Comparison of ENCODE assay signal across 8 cellular contexts in genomic region chr5:1503301-1504243, GRCh38. TPM values are rescaled to one million over a fixed set of nuclear protein-coding genes. Genes with fewer than 3 reads are reported as not detected.
A peak's percentile ranks its signal among the peaks of the same experiment; 100 is the strongest.
DNase-seq lines count a peak whose midpoint lies in the region; ATAC-seq, FAIRE-seq and TF ChIP-seq lines count a peak whose summit lies in the region.

No MANE protein-coding gene starts in this region.

- H4K20me1 ChIP-seq in astrocyte (ENCODE audit: insufficient read depth, low read length), result peaks cover 100% of the 10 kb centered on the region

- no peaks in the 10 kb centered on the region for H3K9me3 Mint-ChIP-seq in astrocyte (ENCODE audit: unreplicated experiment)
- H3K9me3 Mint-ChIP-seq in natural killer cell, result no peaks in the 10 kb centered on the region

- H3K36me3 Mint-ChIP-seq in astrocyte (ENCODE audit: low read depth, unreplicated experiment), result peaks cover 4% of the 10 kb centered on the region
- H3K36me3 Mint-ChIP-seq in natural killer cell, result no peaks in the 10 kb centered on the region

- H3K9ac ChIP-seq in astrocyte (ENCODE audit: low read length) (no peak overlapping the region), kidney (ENCODE audit: low read length in 2 of 2) (no peak overlapping the region)

- no peaks in the 10 kb centered on the region for H3K9me3 ChIP-seq in astrocyte (ENCODE audit: insufficient read depth, low read depth, low read length)
- no peaks in the 10 kb centered on the region for H3K9me3 ChIP-seq in kidney (ENCODE audit: control insufficient read depth in 1 of 2, low read length in 2 of 2)

- H3K36me3 ChIP-seq in astrocyte (ENCODE audit: insufficient read depth, low read length), result peaks cover 7% of the 10 kb centered on the region
- no peaks in the 10 kb centered on the region for H3K36me3 ChIP-seq in kidney (ENCODE audit: control insufficient read depth in 1 of 2, insufficient read depth in 2 of 2, low read length in 2 of 2)

- no peak overlapping the region for H3K4me3 ChIP-seq in astrocyte (ENCODE audit: insufficient read depth, low read depth, low read length)
- H3K4me3 ChIP-seq in kidney (ENCODE audit: low read length in 2 of 2), result no peak overlapping the region

- no peaks in the 10 kb centered on the region for H3K27me3 ChIP-seq in astrocyte (ENCODE audit: insufficient read depth, low read length)

- no peak overlapping the region for H3K4me3 Mint-ChIP-seq in astrocyte (ENCODE audit: unreplicated experiment)
- H3K4me3 Mint-ChIP-seq in natural killer cell, result peak overlapping the region; percentile 83

- H3K4me2 ChIP-seq in astrocyte (ENCODE audit: low read length), result no peak overlapping the region

- ATAC-seq in GM19023 (IDR thresholded peaks at IDR 0.05; ENCODE audit: unreplicated experiment) (peak; percentile 27), HG03280 (IDR thresholded peaks at IDR 0.05; ENCODE audit: unreplicated experiment) (peak; percentile 19), natural killer cell (peak; percentile 30 to 51 (median 39)), HG02970 (IDR thresholded peaks at IDR 0.05; ENCODE audit: low FRiP score, unreplicated experiment) (no peak), HG03045 (IDR thresholded peaks at IDR 0.05; ENCODE audit: unreplicated experiment) (no peak)

- no peaks in the 10 kb centered on the region for H3K4me1 Mint-ChIP-seq in astrocyte (ENCODE audit: low read depth, unreplicated experiment)
- H3K4me1 Mint-ChIP-seq in natural killer cell, result peaks cover 84 to 94% of the 10 kb centered on the region in 2 donors

- FAIRE-seq in astrocyte (lab: Jason Lieb, UNC) (no peak), kidney (lab: Jason Lieb, UNC) (no peak)

- no peaks in the 10 kb centered on the region for H3K27me3 Mint-ChIP-seq in astrocyte (ENCODE audit: low read depth, unreplicated experiment)
- H3K27me3 Mint-ChIP-seq in natural killer cell (ENCODE audit: low read depth in 2 of 2), result no peaks in the 10 kb centered on the region

- no peak overlapping the region for H2AFZ ChIP-seq in astrocyte (ENCODE audit: low read depth, low read length)

- no peaks in the 10 kb centered on the region for H3K4me1 ChIP-seq in astrocyte (ENCODE audit: insufficient read depth, low read length)
- peaks cover 0 to 23% of the 10 kb centered on the region in 2 donors for H3K4me1 ChIP-seq in kidney (ENCODE audit: control insufficient read depth in 1 of 2, insufficient read depth in 1 of 2, low read depth in 1 of 2, low read length in 2 of 2)

- H3K27ac Mint-ChIP-seq in astrocyte (ENCODE audit: unreplicated experiment) (no peak overlapping the region), natural killer cell (peak overlapping the region; percentile 91 to 97)

- DNase-seq in astrocyte (ENCODE audit: low read depth) (peak; percentile 35), natural killer cell (peak; percentile 50), kidney (no peak), NK-92 (lab: John Stamatoyannopoulos, UW; ENCODE audit: unreplicated experiment) (no peak)

- intact Hi-C loops in natural killer cell (cut with micrococcal nuclease) (loop anchor here (1.0 to 2.0 kb wide), 2 partner anchors 18 to 33 kb away; no protein-coding TSS in a partner anchor), kidney (cut with DNase I) (no loop called here)

- H3K27ac ChIP-seq in astrocyte (ENCODE audit: low read depth, low read length) (no peak overlapping the region), kidney (ENCODE audit: low read depth in 2 of 2, low read length in 2 of 2) (peak overlapping the region in 1 of 2 donors; percentile 15)

- H3K79me2 ChIP-seq in astrocyte (ENCODE audit: insufficient read depth, low read length), result peaks cover 87% of the 10 kb centered on the region

- TF ChIP-seq CTCF in astrocyte (IDR thresholded peaks at IDR 0.05; ENCODE audit: insufficient read depth, low read depth, low read length), result peak; percentile 8
- no peak for TF ChIP-seq CTCF in natural killer cell (IDR thresholded peaks at IDR 0.05)
- TF ChIP-seq CTCF in kidney (IDR thresholded peaks at IDR 0.05; ENCODE audit: borderline replicate concordance, extremely low read depth, insufficient read depth), result no peak

RNA-seq across cellular contexts. Expression of gene LPCAT1, which starts 20.2 kb away (rescaled TPM):
- total RNA-seq in astrocyte (35.7 and 41.9 TPM in 2 replicates), natural killer cell (100 to 1,000 TPM; 196 to 302 (median 252) TPM), kidney (46.5 TPM)
- polyA plus RNA-seq in kidney (ENCODE audit: insufficient read depth, low read depth, low replicate concordance), result 22.2 TPM

RNA-seq across cellular contexts. Expression of gene SLC6A3, which starts 58.3 kb away (rescaled TPM):
- total RNA-seq in astrocyte (0.07 TPM in 2 replicates), natural killer cell (not detected), kidney (0.54 TPM)
- polyA plus RNA-seq in kidney (ENCODE audit: insufficient read depth, low read depth, low replicate concordance), result 0.09 TPM

Comparison
In these comparisons a context has a peak if more than half of its experiments do, and no peak if none do; other contexts are left out.
1. ATAC-seq: peak in GM19023 (single experiment), HG03280 (single experiment) and natural killer cell (3 of 3); none in HG02970 (single experiment) and HG03045 (single experiment).
2. DNase-seq: peak in astrocyte (single experiment) and natural killer cell (single experiment); none in kidney (single experiment) and NK-92 (single experiment).